22 cellular contexts compared by ENCODE assay signal in the genomic region with DNA sequence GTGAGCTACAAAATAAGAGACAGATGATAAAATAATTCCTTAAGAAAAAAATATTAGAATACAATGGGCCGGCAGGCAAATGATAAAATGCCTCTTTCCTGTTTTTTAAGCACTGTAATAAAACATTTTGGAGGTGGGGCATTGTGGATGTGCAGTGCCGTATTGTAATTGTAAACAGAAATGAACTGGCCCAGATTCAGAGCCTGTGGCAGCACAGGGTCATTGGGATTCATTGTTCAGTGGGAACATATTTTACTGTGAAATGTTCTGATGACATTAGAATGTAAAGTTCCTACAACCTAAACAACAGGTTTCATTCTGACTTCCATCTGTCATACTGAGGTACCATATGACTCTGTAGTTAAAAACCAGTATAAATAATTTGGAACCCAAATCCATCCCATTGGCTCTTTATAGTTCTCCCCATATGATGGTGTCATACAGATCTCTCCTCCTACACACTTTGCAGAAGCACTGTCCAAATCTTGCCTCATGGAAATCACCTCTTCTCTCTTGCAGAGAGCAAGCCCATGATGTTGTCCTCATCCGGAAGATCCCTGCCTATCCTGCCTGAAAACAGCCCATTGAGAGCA.
"Had no signal": no experiment of that assay in that cellular context is flagged by ENCODE, and none has a peak within 500 bp of the region (broad histone marks: within the 10 kb centered on the region; RNA-seq: fewer than 3 reads in every experiment).

No MANE protein-coding gene starts in this region.

- H3K36me3 ChIP-seq: breast epithelium had no signal

- FAIRE-seq: TTC549 had no signal

- DNase-seq: activated CD4-positive, CD25-positive, alpha-beta regulatory T cell; activated CD8-positive, alpha-beta memory T cell treated with anti-CD3 and anti-CD28 coated beads, Interleukin-2, amount 10 ng/mL, durations not matched to agents 7 days and 5 days; activated effector memory CD4-positive, alpha-beta T cell treated with Interleukin-2 at 50 U/mL for 16 hours; activated naive CD4-positive, alpha-beta T cell; aorta; caudate nucleus; MM.1S; NCI-H1105; NCI-H1436; NCI-H1694 treated with DMSO at 0.1 percent for 48 hours; NCI-H2029 treated with DMSO at 0.1 percent for 48 hours; NCI-H345; NCI-H510A; NCI-H526 treated with DMSO at 0.1 percent for 48 hours; NCI-H82; SIG-M5; T-cell; T1000 had no signal

- H3K4me3 ChIP-seq: breast epithelium, SK-N-MC had no signal

- H3K4me3 Mint-ChIP-seq: activated CD8-positive, alpha-beta memory T cell treated with anti-CD3 and anti-CD28 coated beads, Interleukin-2, amount 10 ng/mL, durations not matched to agents 7 days and 5 days; activated naive CD8-positive, alpha-beta T cell; T-cell had no signal

- H3K4me1 ChIP-seq: breast epithelium had no signal

- H3K9me3 ChIP-seq: breast epithelium had no signal

- H3K27ac Mint-ChIP-seq: activated CD8-positive, alpha-beta memory T cell treated with anti-CD3 and anti-CD28 coated beads, Interleukin-2, amount 10 ng/mL, durations not matched to agents 7 days and 5 days; activated naive CD8-positive, alpha-beta T cell; T-cell had no signal

- H3K27ac ChIP-seq: breast epithelium, SK-N-MC had no signal

- ATAC-seq: activated CD8-positive, alpha-beta memory T cell treated with anti-CD3 and anti-CD28 coated beads, Interleukin-2, amount 10 ng/mL, durations not matched to agents 7 days and 5 days; T-cell had no signal

- H3K36me3 Mint-ChIP-seq: activated CD8-positive, alpha-beta memory T cell treated with anti-CD3 and anti-CD28 coated beads, Interleukin-2, amount 10 ng/mL, durations not matched to agents 7 days and 5 days; activated naive CD8-positive, alpha-beta T cell; T-cell had no signal
